Comparison of ENCODE assay signal across 24 cellular contexts in genomic region chr7:48887500-48887899, GRCh38. TPM values are rescaled to one million over a fixed set of nuclear protein-coding genes. Genes with fewer than 3 reads are reported as not detected.
DNase-seq lines count a peak whose midpoint lies in the region; ATAC-seq, FAIRE-seq and TF ChIP-seq lines count a peak whose summit lies in the region.
"Had no signal": no experiment of that assay in that cellular context is flagged by ENCODE, and none has a peak within 500 bp of the region (broad histone marks: within the 10 kb centered on the region; RNA-seq: fewer than 3 reads in every experiment).

No MANE protein-coding gene starts in this region.

- no peaks in the 10 kb centered on the region for H3K36me3 Mint-ChIP-seq in activated CD4-positive, alpha-beta T cell treated with anti-CD3 and anti-CD28 coated beads, Interleukin-2, amount 10 ng/mL, durations not matched to agents 24 days and 14 days (ENCODE audit: low read depth)

- 0 out of 2 replicates have a peak, but pooled peaks cover 3% of the 10 kb centered on the region for H3K9me3 ChIP-seq in SJCRH30 (replicated peaks)

- no peak overlapping the region for H3K27ac ChIP-seq in SJCRH30
- no peak overlapping the region for H3K27ac ChIP-seq in foreskin keratinocyte
- H3K27ac ChIP-seq: body of pancreas, heart left ventricle had no signal

- H3K27me3 Mint-ChIP-seq in activated CD4-positive, alpha-beta T cell treated with anti-CD3 and anti-CD28 coated beads, Interleukin-2, amount 10 ng/mL, durations not matched to agents 24 days and 14 days = no peaks in the 10 kb centered on the region
- H3K27me3 Mint-ChIP-seq: activated CD4-positive, alpha-beta T cell treated with anti-CD3 and anti-CD28 coated beads, Interleukin-2, amount 10 ng/mL, durations not matched to agents 7 days and 5 days; stimulated activated naive CD8-positive, alpha-beta T cell treated with anti-CD3 and anti-CD28 coated beads, Interleukin-15, amount 100 ng/mL, for 72 hours had no signal

- H3K4me1 ChIP-seq in SJCRH30 = no peaks in the 10 kb centered on the region
- no peaks in the 10 kb centered on the region for H3K4me1 ChIP-seq in foreskin keratinocyte
- H3K4me1 ChIP-seq: body of pancreas had no signal

- H3K27me3 ChIP-seq in SJCRH30 = no peaks in the 10 kb centered on the region
- no peaks in the 10 kb centered on the region for H3K27me3 ChIP-seq in foreskin keratinocyte
- H3K27me3 ChIP-seq: body of pancreas, heart left ventricle had no signal

- FAIRE-seq in H54 (lab: Jason Lieb, UNC) = no peak
- no peak for FAIRE-seq in RCC 7860 (lab: Jason Lieb, UNC)
- FAIRE-seq: HTR-8/SVneo, islet of Langerhans had no signal

- no peak overlapping the region for H3K27ac Mint-ChIP-seq in activated CD4-positive, alpha-beta T cell treated with anti-CD3 and anti-CD28 coated beads, Interleukin-2, amount 10 ng/mL, durations not matched to agents 24 days and 14 days
- H3K27ac Mint-ChIP-seq: activated CD4-positive, alpha-beta T cell treated with anti-CD3 and anti-CD28 coated beads, Interleukin-2, amount 10 ng/mL, durations not matched to agents 7 days and 5 days; dendritic cell treated with granulocyte-macrophage colony-stimulating factor and Interleukin-4, amounts not matched to agents 40 ng/mL and 50 ng/mL, for 4 days; HFFc6; mesothelial cell of epicardium; stimulated activated naive CD8-positive, alpha-beta T cell treated with anti-CD3 and anti-CD28 coated beads, Interleukin-15, amount 100 ng/mL, for 72 hours had no signal

- ATAC-seq in foreskin keratinocyte = peak; percentile 26
- ATAC-seq in GM21576 (IDR thresholded peaks at IDR 0.05; ENCODE audit: unreplicated experiment) = no peak
- ATAC-seq: body of pancreas; SK-N-SH treated with all-trans-retinoic acid at 6 μM for 48 hours; stimulated activated naive CD8-positive, alpha-beta T cell treated with anti-CD3 and anti-CD28 coated beads, Interleukin-15, amount 100 ng/mL, for 72 hours had no signal

- H3K9me3 Mint-ChIP-seq in activated CD4-positive, alpha-beta T cell treated with anti-CD3 and anti-CD28 coated beads, Interleukin-2, amount 10 ng/mL, durations not matched to agents 24 days and 14 days = no peaks in the 10 kb centered on the region

- TF ChIP-seq CTCF in foreskin keratinocyte (conservative IDR thresholded peaks at IDR 0.05) = no peak

- no peaks in the 10 kb centered on the region for H3K4me1 Mint-ChIP-seq in activated CD4-positive, alpha-beta T cell treated with anti-CD3 and anti-CD28 coated beads, Interleukin-2, amount 10 ng/mL, durations not matched to agents 24 days and 14 days
- H3K4me1 Mint-ChIP-seq: activated CD4-positive, alpha-beta T cell treated with anti-CD3 and anti-CD28 coated beads, Interleukin-2, amount 10 ng/mL, durations not matched to agents 7 days and 5 days; mesothelial cell of epicardium; neural crest cell; stimulated activated naive CD8-positive, alpha-beta T cell treated with anti-CD3 and anti-CD28 coated beads, Interleukin-15, amount 100 ng/mL, for 72 hours had no signal

- intact Hi-C loops in activated CD4-positive, alpha-beta T cell treated with anti-CD3 and anti-CD28 coated beads, Interleukin-2, amount 10 ng/mL, durations not matched to agents 24 days and 14 days (cut with micrococcal nuclease) = no loop called here

- TF ChIP-seq POLR2A in H54 (IDR thresholded peaks at IDR 0.05; ENCODE audit: low read depth, low read length) = no peak

- H3K36me3 ChIP-seq in SJCRH30 = no peaks in the 10 kb centered on the region
- H3K36me3 ChIP-seq: heart left ventricle had no signal

- H3K4me3 Mint-ChIP-seq in activated CD4-positive, alpha-beta T cell treated with anti-CD3 and anti-CD28 coated beads, Interleukin-2, amount 10 ng/mL, durations not matched to agents 24 days and 14 days = no peak overlapping the region
- H3K4me3 Mint-ChIP-seq: activated CD4-positive, alpha-beta T cell treated with anti-CD3 and anti-CD28 coated beads, Interleukin-2, amount 10 ng/mL, durations not matched to agents 7 days and 5 days; dendritic cell treated with granulocyte-macrophage colony-stimulating factor and Interleukin-4, amounts not matched to agents 40 ng/mL and 50 ng/mL, for 4 days; HFFc6; mesothelial cell of epicardium; neural crest cell; stimulated activated naive CD8-positive, alpha-beta T cell treated with anti-CD3 and anti-CD28 coated beads, Interleukin-15, amount 100 ng/mL, for 72 hours had no signal

- peak; percentile 76 for DNase-seq in A172 (ENCODE audit: low spot score)
- DNase-seq in H54 (ENCODE audit: insufficient read length, low spot score) = peak; percentile 8
- peak; percentile 17 to 27 for DNase-seq in SJCRH30
- peak; percentile 16 to 52 for DNase-seq in foreskin keratinocyte
- no peak for DNase-seq in RCC 7860 (ENCODE audit: low spot score)
- no peak for DNase-seq in activated CD4-positive, alpha-beta T cell treated with anti-CD3 and anti-CD28 coated beads, Interleukin-2, amount 10 ng/mL, durations not matched to agents 24 days and 14 days
- no peak for DNase-seq in NCI-H2227 (lab: John Stamatoyannopoulos, UW; ENCODE audit: unreplicated experiment)
- DNase-seq: activated CD4-positive, alpha-beta T cell treated with anti-CD3 and anti-CD28 coated beads, Interleukin-2, amount 10 ng/mL, durations not matched to agents 7 days and 5 days; activated naive CD4-positive, alpha-beta T cell treated with Interleukin-2 at 50 U/mL for 16 hours; body of pancreas; HFFc6; NCI-H187 treated with DMSO at 0.1 percent for 48 hours; NCI-H524; retina; stimulated activated naive CD8-positive, alpha-beta T cell treated with anti-CD3 and anti-CD28 coated beads, Interleukin-15, amount 100 ng/mL, for 72 hours had no signal

- H3K4me3 ChIP-seq in SJCRH30 = no peak overlapping the region
- H3K4me3 ChIP-seq: body of pancreas, heart left ventricle had no signal

RNA-seq across cellular contexts. Expression of gene CDC14C, which starts 36.8 kb away (rescaled TPM):
- 0.09 TPM in 1 of 2 replicates, not detected in the other for total RNA-seq in A172 (2014; rRNA removed; shearing (Covaris generic))
- total RNA-seq in SJCRH30 (2014; rRNA removed; shearing (Covaris generic)) = 0.15 TPM in 1 of 2 replicates, not detected in the other
- 0.04 TPM in 1 of 2 replicates, not detected in the other for total RNA-seq in foreskin keratinocyte
- not detected in 2 replicates for polyA plus RNA-seq in foreskin keratinocyte
- not detected in 2 replicates for total RNA-seq in activated CD4-positive, alpha-beta T cell treated with anti-CD3 and anti-CD28 coated beads, Interleukin-2, amount 10 ng/mL, durations not matched to agents 24 days and 14 days
- total RNA-seq: activated CD4-positive, alpha-beta T cell treated with anti-CD3 and anti-CD28 coated beads, Interleukin-2, amount 10 ng/mL, durations not matched to agents 7 days and 5 days; body of pancreas; heart left ventricle; neural crest cell; urinary bladder had no signal
- polyA plus RNA-seq: heart left ventricle had no signal

Comparison
In these comparisons a context has a peak if more than half of its experiments do, and no peak if none do; other contexts are left out.
1. DNase-seq: peak in A172 (single experiment), H54 (single experiment), SJCRH30 (2 of 2) and foreskin keratinocyte (2 of 2); none in RCC 7860 (single experiment), activated CD4-positive, alpha-beta T cell treated with anti-CD3 and anti-CD28 coated beads, Interleukin-2, amount 10 ng/mL, durations not matched to agents 24 days and 14 days (single experiment) and NCI-H2227 (single experiment).